ENCODE assay signal across 8 cellular contexts in genomic region chr19:8161135-8161646, GRCh38. TPM values are rescaled to one million over a fixed set of nuclear protein-coding genes. Genes with fewer than 3 reads are reported as not detected.
A peak's percentile ranks its signal among the peaks of the same experiment; 100 is the strongest.
DNase-seq lines count a peak whose midpoint lies in the region; ATAC-seq and TF ChIP-seq lines count a peak whose summit lies in the region.

No MANE protein-coding gene starts in this region.

- H3K36me3 ChIP-seq in effector memory CD4-positive, alpha-beta T cell (ENCODE audit: control insufficient read depth, insufficient read depth, low read length): no peaks in the 10 kb centered on the region
- H3K36me3 ChIP-seq in uterus: no peaks in the 10 kb centered on the region

- H3K27me3 ChIP-seq in effector memory CD4-positive, alpha-beta T cell (replicated peaks; ENCODE audit: control insufficient read depth, insufficient read depth, low read length, poor library complexity, severe bottlenecking): no peaks in the 10 kb centered on the region
- no peaks in the 10 kb centered on the region for H3K27me3 ChIP-seq in uterus

- ATAC-seq in GM18505 (IDR thresholded peaks at IDR 0.05; ENCODE audit: unreplicated experiment) (no peak), HG03280 (IDR thresholded peaks at IDR 0.05; ENCODE audit: unreplicated experiment) (no peak), HG02610 (IDR thresholded peaks at IDR 0.05; ENCODE audit: unreplicated experiment) (no peak)

- H3K27ac ChIP-seq in C4-2B: 0 out of 2 replicates have a peak overlapping the region, but pooled peaks have one; percentile 5
- no peak overlapping the region for H3K27ac ChIP-seq in effector memory CD4-positive, alpha-beta T cell (ENCODE audit: insufficient read depth, low read length, poor library complexity, severe bottlenecking)
- no peak overlapping the region for H3K27ac ChIP-seq in uterus

- no peak for TF ChIP-seq CTCF in C4-2B (conservative IDR thresholded peaks at IDR 0.05)
- TF ChIP-seq CTCF in fibroblast of pulmonary artery (IDR thresholded peaks at IDR 0.05; ENCODE audit: low read length, missing control alignments): no peak
- no peak for TF ChIP-seq CTCF in uterus (IDR thresholded peaks at IDR 0.05)

- TF ChIP-seq POLR2A in GM18505 (IDR thresholded peaks at IDR 0.05; ENCODE audit: borderline replicate concordance, extremely low read depth, insufficient read depth, insufficient read length) (peak; percentile 44), uterus (IDR thresholded peaks at IDR 0.05) (no peak)

- H3K4me1 ChIP-seq in effector memory CD4-positive, alpha-beta T cell (ENCODE audit: control insufficient read depth, insufficient read depth, low read length, poor library complexity, severe bottlenecking): no peaks in the 10 kb centered on the region
- H3K4me1 ChIP-seq in uterus: no peaks in the 10 kb centered on the region

- DNase-seq in NCI-H510A treated with DMSO at 0.1 percent for 48 hours (lab: John Stamatoyannopoulos, UW) (peak; percentile 28), fibroblast of pulmonary artery (ENCODE audit: low read depth) (peak; percentile 17), uterus (no peak)
- no peak for DNase-seq in effector memory CD4-positive, alpha-beta T cell

- no peak overlapping the region for H3K4me3 ChIP-seq in fibroblast of pulmonary artery (replicated peaks; ENCODE audit: low read depth, low read length)
- no peak overlapping the region for H3K4me3 ChIP-seq in effector memory CD4-positive, alpha-beta T cell (ENCODE audit: insufficient read depth, low read depth, low read length, poor library complexity, severe bottlenecking)
- no peak overlapping the region for H3K4me3 ChIP-seq in uterus

- intact Hi-C loops in uterus (cut with DNase I; ENCODE audit: low total_unique reads): no loop called here

- no peaks in the 10 kb centered on the region for H3K9me3 ChIP-seq in effector memory CD4-positive, alpha-beta T cell (ENCODE audit: control insufficient read depth, low read length)
- H3K9me3 ChIP-seq in uterus: no peaks in the 10 kb centered on the region

RNA-seq across cellular contexts. Expression of gene FBN3, which starts 11.8 kb away (rescaled TPM):
- 10 to 100 TPM in 1 of 4 donors, under 1 TPM in 1, not detected in 2; 0.06 to 32.8 TPM for total RNA-seq in uterus

RNA-seq across cellular contexts. Expression of gene CERS4, which starts 48.0 kb away (rescaled TPM):
- total RNA-seq in uterus: 10 to 100 TPM; 37.1 to 60.8 (median 38.7) TPM

Comparison
In these comparisons a context has a peak if more than half of its experiments do, and no peak if none do; other contexts are left out.
1. DNase-seq: peak in NCI-H510A treated with DMSO at 0.1 percent for 48 hours (single experiment) and fibroblast of pulmonary artery (single experiment); none in effector memory CD4-positive, alpha-beta T cell (0 of 3) and uterus (0 of 2).